Comparison of ENCODE assay signal across 1 cellular context in the genomic region with DNA sequence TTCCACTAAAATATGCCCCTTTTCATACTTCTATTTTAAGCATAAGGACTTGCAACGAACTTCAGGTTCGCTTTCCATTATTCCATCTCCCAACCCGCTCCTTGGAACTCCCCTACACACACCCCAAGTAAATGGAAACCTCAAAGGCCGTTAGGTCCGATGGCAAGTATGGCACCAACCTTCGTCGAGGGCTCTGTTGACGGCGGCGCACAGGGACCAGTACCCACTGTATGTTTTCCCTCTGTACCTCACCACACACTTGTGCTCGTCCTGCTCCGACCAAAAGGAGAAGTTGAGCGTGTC.
TF ChIP-seq lines count a peak whose summit lies in the region.

No MANE protein-coding gene starts in this region.

TF ChIP-seq in HepG2, 621 proteins besides CTCF, POLR2A, EP300 and RAD21 (continued from another document):
- TF ChIP-seq CBX2 (IDR thresholded peaks at IDR 0.05; ENCODE audit: low read depth, low read length) (no peak), CBX2 (CRISPR knock-in tag; IDR thresholded peaks at IDR 0.05; ENCODE audit: low read depth) (0 out of 2 replicates have a peak, but pooled peaks have one; percentile 8)
TF ChIP-seq in HepG2: peak in this region for 8.
